8 cellular contexts compared by ENCODE assay signal in genomic region chr12:6367065-6367968, GRCh38. TPM values are rescaled to one million over a fixed set of nuclear protein-coding genes. Genes with fewer than 3 reads are reported as not detected.
DNase-seq lines count a peak whose midpoint lies in the region; ATAC-seq and TF ChIP-seq lines count a peak whose summit lies in the region.

No MANE protein-coding gene starts in this region.

- H3K4me3 ChIP-seq in choroid plexus epithelial cell (ENCODE audit: low read depth, low read length) (no peak overlapping the region), psoas muscle (no peak overlapping the region)

- ATAC-seq in HG02642 (IDR thresholded peaks at IDR 0.05; ENCODE audit: poor library complexity, unreplicated experiment) = peak; percentile 54
- ATAC-seq in psoas muscle = peak in 1 of 4 donors; percentile 28
- ATAC-seq in GM19397 (IDR thresholded peaks at IDR 0.05; ENCODE audit: unreplicated experiment) = no peak

- H3K27ac ChIP-seq in psoas muscle = peak overlapping the region; percentile 69

- peak; percentile 49 for TF ChIP-seq CTCF in choroid plexus epithelial cell (conservative IDR thresholded peaks at IDR 0.05; ENCODE audit: low read depth, low read length)
- peak; percentile 15 for TF ChIP-seq CTCF in psoas muscle (IDR thresholded peaks at IDR 0.05)

- intact Hi-C loops in psoas muscle (cut with DNase I) = no loop called here

- H3K4me1 ChIP-seq in psoas muscle = peaks cover 13% of the 10 kb centered on the region

- H3K9me3 ChIP-seq in psoas muscle = no peaks in the 10 kb centered on the region

- no peaks in the 10 kb centered on the region for H3K27me3 ChIP-seq in psoas muscle (ENCODE audit: insufficient read depth in 3 of 3, low read length in 2 of 3)

- H3K36me3 ChIP-seq in psoas muscle (ENCODE audit: insufficient read depth in 1 of 2, low read depth in 1 of 2) = no peaks in the 10 kb centered on the region

- WGBS in psoas muscle, 3 donors = 57 to 61% (median 60%) methylated on average over 11 of the region's 11 CpGs

- DNase-seq in NCI-H82 (lab: John Stamatoyannopoulos, UW) (peak; percentile 41), NCI-H82 treated with DMSO at 0.1 percent for 48 hours (lab: John Stamatoyannopoulos, UW; ENCODE audit: unreplicated experiment) (no peak), RPMI8226 (peak; percentile 81), choroid plexus epithelial cell (ENCODE audit: low read depth) (peak; percentile 74), psoas muscle (no peak)
- no peak for DNase-seq in effector CD4-positive, alpha-beta T cell

RNA-seq across cellular contexts. Expression of gene SCNN1A, which starts 8.0 kb away (rescaled TPM):
- total RNA-seq in psoas muscle = under 1 TPM; 0.30 to 0.57 (median 0.48) TPM
- polyA plus RNA-seq in psoas muscle = under 1 TPM; 0.03 to 0.39 (median 0.31) TPM

RNA-seq across cellular contexts. Expression of gene LTBR, which starts 16.6 kb away (rescaled TPM):
- total RNA-seq in psoas muscle = 10 to 100 TPM; 23.7 to 38.6 (median 34.1) TPM
- 10 to 100 TPM; 15.3 to 38.8 (median 34.5) TPM for polyA plus RNA-seq in psoas muscle

RNA-seq across cellular contexts. Expression of gene TNFRSF1A, which starts 25.4 kb away (rescaled TPM):
- total RNA-seq in psoas muscle = 100 to 1,000 TPM in 3 of 4 donors, 10 to 100 TPM in 1; 38.8 to 224 (median 127) TPM
- polyA plus RNA-seq in psoas muscle = 100 to 1,000 TPM in 1 of 3 donors, 10 to 100 TPM in 2; 53.7 to 117 (median 65.4) TPM

RNA-seq across cellular contexts. Expression of gene PLEKHG6, which starts 56.8 kb away (rescaled TPM):
- total RNA-seq in psoas muscle = not detected
- under 1 TPM in 2 of 3 donors, not detected in 1; 0.20 to 0.39 TPM for polyA plus RNA-seq in psoas muscle

Comparison
In these comparisons a context has a peak if more than half of its experiments do, and no peak if none do; other contexts are left out.
1. DNase-seq: peak in NCI-H82 (single experiment), RPMI8226 (single experiment) and choroid plexus epithelial cell (single experiment); none in NCI-H82 treated with DMSO at 0.1 percent for 48 hours (single experiment), psoas muscle (0 of 2) and effector CD4-positive, alpha-beta T cell (single experiment).